In the genomic region with DNA sequence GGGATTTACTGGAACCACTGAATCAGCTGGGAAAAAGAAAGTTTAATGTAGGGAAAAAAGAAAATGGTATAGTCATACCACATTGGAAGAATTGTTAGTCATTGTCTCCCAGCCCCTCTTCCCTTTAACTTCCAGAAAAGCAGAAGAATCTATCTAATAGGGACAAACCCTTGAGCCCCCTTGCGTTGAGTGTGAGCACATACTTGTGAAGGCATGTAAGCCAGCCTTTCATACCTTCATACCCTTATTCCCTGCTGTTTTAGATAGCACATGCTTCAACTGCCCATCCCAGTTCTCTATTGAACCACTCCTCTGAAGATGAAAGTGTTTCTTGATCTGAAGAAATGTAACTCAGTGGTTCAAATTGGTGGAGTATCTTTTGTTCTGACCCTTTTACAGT, we compare ENCODE assay signal across 23 cellular contexts. TPM values are rescaled to one million over a fixed set of nuclear protein-coding genes. Genes with fewer than 3 reads are reported as not detected.
A peak's percentile ranks its signal among the peaks of the same experiment; 100 is the strongest.
DNase-seq lines count a peak whose midpoint lies in the region; ATAC-seq and TF ChIP-seq lines count a peak whose summit lies in the region.
"Had no signal": no experiment of that assay in that cellular context is flagged by ENCODE, and none has a peak within 500 bp of the region (broad histone marks: within the 10 kb centered on the region; RNA-seq: fewer than 3 reads in every experiment).

No MANE protein-coding gene starts in this region.

- POLR2A ChIA-PET in OCI-LY7 (lab: Charles Lee), result no interaction called here

- ATAC-seq in GM19467 (IDR thresholded peaks at IDR 0.05; ENCODE audit: unreplicated experiment) (no peak), GM21737 (IDR thresholded peaks at IDR 0.05; ENCODE audit: unreplicated experiment) (no peak)
- ATAC-seq: left cardiac atrium, sciatic nerve had no signal

- no peak overlapping the region for H2AFZ ChIP-seq in OCI-LY7 (ENCODE audit: low read length)
- H2AFZ ChIP-seq in MM.1S (ENCODE audit: low read length), result no peak overlapping the region

- H3K27me3 ChIP-seq in MM.1S (replicated peaks; ENCODE audit: insufficient read depth, low read length), result no peaks in the 10 kb centered on the region
- H3K27me3 ChIP-seq: breast epithelium had no signal

- H3K4me3 Mint-ChIP-seq in progenitor cell of endocrine pancreas (ENCODE audit: low read depth), result no peak overlapping the region
- H3K4me3 Mint-ChIP-seq: activated naive CD8-positive, alpha-beta T cell; activated T-cell treated with anti-CD3 and anti-CD28 coated beads, Interleukin-2, amount 50 U/mL, for 24 hours had no signal

- H3K9ac ChIP-seq in MM.1S (ENCODE audit: low read length), result no peak overlapping the region

- no peaks in the 10 kb centered on the region for H3K4me1 ChIP-seq in OCI-LY7 (ENCODE audit: insufficient read depth, low read length, poor library complexity, severe bottlenecking)
- no peaks in the 10 kb centered on the region for H3K4me1 ChIP-seq in MM.1S (ENCODE audit: low read length)
- H3K4me1 ChIP-seq: breast epithelium had no signal

- TF ChIP-seq CTCF in GM13977 (IDR thresholded peaks at IDR 0.05; ENCODE audit: extremely low read depth, insufficient read depth, missing control alignments) (peak; percentile 16), OCI-LY7 (conservative IDR thresholded peaks at IDR 0.05; ENCODE audit: low read length) (0 out of 2 replicates have a peak, but pooled peaks have one; percentile 27), choroid plexus epithelial cell (conservative IDR thresholded peaks at IDR 0.05; ENCODE audit: low read depth, low read length) (peak; percentile 24), progenitor cell of endocrine pancreas (IDR thresholded peaks at IDR 0.05; ENCODE audit: unreplicated experiment) (peak; percentile 13), MM.1S (IDR thresholded peaks at IDR 0.05; ENCODE audit: low read length) (no peak; the same call in 1 of the 2 replicates)

- peaks cover 10% of the 10 kb centered on the region for H3K27me3 Mint-ChIP-seq in progenitor cell of endocrine pancreas
- H3K27me3 Mint-ChIP-seq: activated naive CD8-positive, alpha-beta T cell; activated T-cell treated with anti-CD3 and anti-CD28 coated beads, Interleukin-2, amount 50 U/mL, for 24 hours had no signal

- H3K27ac ChIP-seq in OCI-LY7 (ENCODE audit: low read depth, low read length, poor library complexity, severe bottlenecking) (no peak overlapping the region), MM.1S (ENCODE audit: low read length) (no peak overlapping the region)
- H3K27ac ChIP-seq: breast epithelium, C4-2B, HL-60 had no signal

- no peak overlapping the region for H3K27ac Mint-ChIP-seq in progenitor cell of endocrine pancreas
- H3K27ac Mint-ChIP-seq: activated naive CD8-positive, alpha-beta T cell; activated T-cell treated with anti-CD3 and anti-CD28 coated beads, Interleukin-2, amount 50 U/mL, for 24 hours had no signal

- H3K9me3 ChIP-seq in OCI-LY7 (ENCODE audit: low read length) (no peaks in the 10 kb centered on the region), MM.1S (replicated peaks; ENCODE audit: insufficient read depth, low read length) (no peaks in the 10 kb centered on the region)
- H3K9me3 ChIP-seq: breast epithelium had no signal

- H3K4me1 Mint-ChIP-seq in progenitor cell of endocrine pancreas (ENCODE audit: low read depth), result no peaks in the 10 kb centered on the region

- no peak for DNase-seq in GM13977 (ENCODE audit: low spot score)
- no peak for DNase-seq in OCI-LY7 (ENCODE audit: low spot score)
- peak; percentile 28 for DNase-seq in choroid plexus epithelial cell (ENCODE audit: low read depth)
- no peak for DNase-seq in progenitor cell of endocrine pancreas (ENCODE audit: low spot score, unreplicated experiment)
- no peak for DNase-seq in MM.1S
- DNase-seq: activated CD4-positive, alpha-beta T cell treated with anti-CD3 and anti-CD28 coated beads, Interleukin-2, amount 50 U/mL, for 1 hour; hypothalamus; left cardiac atrium; midbrain; NCI-H1417 treated with DMSO at 0.1 percent for 48 hours; stimulated activated CD4-positive, alpha-beta T cell treated with anti-CD3 and anti-CD28 coated beads, Interleukin-2, amount 100 ng/mL, for 24 hours; T1000 had no signal

- in situ Hi-C loops in GM13977 (cut with MboI; ENCODE audit: low pct_unique_long_range_greater_than_20kb, low sequenced_read_pairs, unreplicated experiment), result no loop called here

- H3K4me3 ChIP-seq in OCI-LY7 (ENCODE audit: low read depth, low read length, poor library complexity, severe bottlenecking) (no peak overlapping the region), choroid plexus epithelial cell (ENCODE audit: low read depth, low read length) (no peak overlapping the region), MM.1S (ENCODE audit: low read length) (no peak overlapping the region)
- H3K4me3 ChIP-seq: breast epithelium had no signal

- no peaks in the 10 kb centered on the region for H3K36me3 Mint-ChIP-seq in progenitor cell of endocrine pancreas (ENCODE audit: insufficient read depth)

- no peaks in the 10 kb centered on the region for H3F3A ChIP-seq in MM.1S (ENCODE audit: insufficient read depth, low read length)

- no peaks in the 10 kb centered on the region for H4K20me1 ChIP-seq in OCI-LY7 (ENCODE audit: insufficient read depth, low read length)
- H4K20me1 ChIP-seq in MM.1S (ENCODE audit: insufficient read depth, low read length), result no peaks in the 10 kb centered on the region

- no peaks in the 10 kb centered on the region for H3K9me2 ChIP-seq in OCI-LY7 (ENCODE audit: insufficient read depth, low read length)
- H3K9me2 ChIP-seq in MM.1S (replicated peaks; ENCODE audit: insufficient read depth, low read length), result no peaks in the 10 kb centered on the region

- no TSS peak for BruUV-seq in OCI-LY7 (replicated peaks; lab: Mats Ljungman, UMichigan)

- no peaks in the 10 kb centered on the region for H3K79me2 ChIP-seq in OCI-LY7 (ENCODE audit: insufficient read depth, low read depth, low read length)
- no peaks in the 10 kb centered on the region for H3K79me2 ChIP-seq in MM.1S (ENCODE audit: low read length)

- CTCF ChIA-PET in OCI-LY7 (lab: Charles Lee; ENCODE audit: unreplicated experiment), result interaction anchor here (1.3 kb wide), 1 partner anchor 9 kb away, joined by 3 read pairs; no protein-coding TSS in a partner anchor

- intact Hi-C loops in OCI-LY7 (cut with micrococcal nuclease; ENCODE audit: unreplicated experiment), result no loop called here

- H3K9me3 Mint-ChIP-seq in progenitor cell of endocrine pancreas (ENCODE audit: low read depth), result peaks cover 14% of the 10 kb centered on the region

- H3K36me3 ChIP-seq in OCI-LY7 (ENCODE audit: insufficient read depth, low read length) (no peaks in the 10 kb centered on the region), MM.1S (replicated peaks; ENCODE audit: insufficient read depth, low read length) (no peaks in the 10 kb centered on the region)
- H3K36me3 ChIP-seq: breast epithelium had no signal

- H3K4me2 ChIP-seq in OCI-LY7 (ENCODE audit: low read length) (no peak overlapping the region), MM.1S (ENCODE audit: low read depth, low read length) (no peak overlapping the region)

RNA-seq across cellular contexts. Expression of a gene that starts 6.6 kb away (rescaled TPM):
- total RNA-seq in OCI-LY7 (2014; rRNA removed; shearing (Covaris generic)), result not detected in 2 replicates
- not detected in 2 replicates for total RNA-seq in OCI-LY7 (2022)
- not detected in 2 replicates for total RNA-seq in progenitor cell of endocrine pancreas
- total RNA-seq: breast epithelium, fibroblast of lung, left cardiac atrium, LHCN-M2, sciatic nerve, subcutaneous adipose tissue had no signal
